Comparison of ENCODE assay signal across 14 cellular contexts in the genomic region with DNA sequence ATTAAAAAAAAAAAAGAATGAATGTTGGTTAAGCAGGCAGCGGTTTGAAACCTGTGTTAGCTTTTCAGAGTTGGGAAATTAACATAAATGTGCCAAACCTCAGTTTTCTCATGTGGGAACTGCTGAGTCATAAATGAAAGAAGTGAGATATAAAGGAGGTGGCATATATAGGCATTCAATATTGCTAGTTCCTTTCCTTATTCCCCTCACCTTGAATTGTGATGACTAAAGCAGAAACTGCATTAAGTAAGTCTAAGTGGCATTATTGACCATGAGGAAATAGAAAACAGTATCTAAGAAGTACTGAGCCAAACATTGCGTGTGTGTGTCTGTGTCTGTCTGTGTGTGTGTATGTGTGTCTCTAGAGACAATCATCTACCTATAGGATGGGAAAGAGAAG.
DNase-seq lines count a peak whose midpoint lies in the region; ATAC-seq lines count a peak whose summit lies in the region.
"Had no signal": no experiment of that assay in that cellular context is flagged by ENCODE, and none has a peak within 500 bp of the region (broad histone marks: within the 10 kb centered on the region; RNA-seq: fewer than 3 reads in every experiment).

No MANE protein-coding gene starts in this region.

- DNase-seq in MV-4-11 (lab: John Stamatoyannopoulos, UW) = peak; percentile 1
- no peak for DNase-seq in NCI-H1694 (lab: John Stamatoyannopoulos, UW)
- no peak for DNase-seq in NCI-H226
- no peak for DNase-seq in stimulated activated CD4-positive, alpha-beta T cell treated with anti-CD3 and anti-CD28 coated beads, Interleukin-2, amount 100 ng/mL, for 48 hours
- DNase-seq in NCI-H524 treated with DMSO at 0.1 percent for 48 hours (lab: John Stamatoyannopoulos, UW) = no peak
- DNase-seq: BE2C; immature natural killer cell; NCI-H187; stimulated activated CD4-positive, alpha-beta T cell treated with anti-CD3 and anti-CD28 coated beads, Interleukin-4, amount 100 ng/mL, for 4 hours; stimulated activated naive CD8-positive, alpha-beta T cell treated with anti-CD3 and anti-CD28 coated beads, Interleukin-15, amount 100 ng/mL, for 72 hours had no signal

- ATAC-seq in GM18502 (IDR thresholded peaks at IDR 0.05; ENCODE audit: poor library complexity, unreplicated experiment) = peak; percentile 93
- ATAC-seq in GM19452 (IDR thresholded peaks at IDR 0.05; ENCODE audit: unreplicated experiment) = peak; percentile 81
- ATAC-seq in HG02943 (IDR thresholded peaks at IDR 0.05; ENCODE audit: low read depth, unreplicated experiment) = peak; percentile 54
- ATAC-seq: activated CD4-positive, CD25-positive, alpha-beta regulatory T cell treated with anti-CD3 and anti-CD28 coated beads, Interleukin-2, amount 50 U/mL, for 24 hours; stimulated activated naive CD8-positive, alpha-beta T cell treated with anti-CD3 and anti-CD28 coated beads, Interleukin-15, amount 100 ng/mL, for 72 hours had no signal
